8 cellular contexts compared by ENCODE assay signal in genomic region chr12:131174901-131175300, GRCh38.
"Had no signal": no experiment of that assay in that cellular context is flagged by ENCODE, and none has a peak within 500 bp of the region (broad histone marks: within the 10 kb centered on the region; RNA-seq: fewer than 3 reads in every experiment).

No MANE protein-coding gene starts in this region.

- H3K9ac ChIP-seq: KMS-11 had no signal

- DNase-seq: IMR-90, KBM-7, KG1 had no signal

- FAIRE-seq: HepG2, HTR-8/SVneo, K562 had no signal

- H3K27ac ChIP-seq: HL-60, KMS-11 had no signal

- H3K4me3 ChIP-seq: K562 had no signal
